30 cellular contexts compared by ENCODE assay signal in genomic region chr5:56088431-56088949, GRCh38.
DNase-seq lines count a peak whose midpoint lies in the region; ATAC-seq and TF ChIP-seq lines count a peak whose summit lies in the region.
"Had no signal": no experiment of that assay in that cellular context is flagged by ENCODE, and none has a peak within 500 bp of the region (broad histone marks: within the 10 kb centered on the region; RNA-seq: fewer than 3 reads in every experiment).

No MANE protein-coding gene starts in this region.

- H3K4me1 ChIP-seq in Caco-2 (peaks cover 55% of the 10 kb centered on the region), PC-3 (ENCODE audit: insufficient read depth, low read length) (peaks cover 14% of the 10 kb centered on the region), BE2C (peaks cover 9% of the 10 kb centered on the region)
- H3K4me1 ChIP-seq: gastrocnemius medialis had no signal

- H3F3A ChIP-seq in PC-3 (ENCODE audit: low read length, unreplicated experiment) = no peaks in the 10 kb centered on the region

- peaks cover 36% of the 10 kb centered on the region for H3K4me1 Mint-ChIP-seq in Caco-2 (ENCODE audit: low read depth, unreplicated experiment)

- H3K27me3 Mint-ChIP-seq in Caco-2 (ENCODE audit: insufficient read depth, unreplicated experiment) = no peaks in the 10 kb centered on the region
- H3K27me3 Mint-ChIP-seq: activated naive CD8-positive, alpha-beta T cell treated with anti-CD3 and anti-CD28 coated beads, Interleukin-2, amount 10 ng/mL, durations not matched to agents 7 days and 5 days; dendritic cell treated with granulocyte-macrophage colony-stimulating factor and Interleukin-4, amounts not matched to agents 40 ng/mL and 50 ng/mL, for 4 days had no signal

- H3K4me2 ChIP-seq in PC-3 (ENCODE audit: low read length) = peak overlapping the region; percentile 44; the same call in 1 of the 2 replicates

- CTCF ChIA-PET in Caco-2 (lab: Charles Lee) = no interaction called here
- CTCF ChIA-PET in PC-3 (lab: Charles Lee) = no interaction called here

- DNase-seq in Caco-2 (no peak), PC-3 (no peak), fibroblast of gingiva (ENCODE audit: low read depth) (peak; percentile 78), omental fat pad (ENCODE audit: low spot score) (no peak), GM03348 (ENCODE audit: low spot score) (no peak), BE2C (no peak)
- DNase-seq: activated CD4-positive, alpha-beta T cell treated with anti-CD3 and anti-CD28 coated beads for 4 hours; activated CD8-positive, alpha-beta memory T cell treated with anti-CD3 and anti-CD28 coated beads for 24 hours; activated effector memory CD4-positive, alpha-beta T cell treated with anti-CD3 and anti-CD28 coated beads, Interleukin-2, amount 50 U/mL, for 16 hours; activated naive CD8-positive, alpha-beta T cell treated with anti-CD3 and anti-CD28 coated beads, Interleukin-2, amount 10 ng/mL, durations not matched to agents 7 days and 5 days; activated T-cell treated with anti-CD3 and anti-CD28 coated beads for 4 hours; Calu3; DND-41; erythroblast; gastrocnemius medialis; hippocampal formation; NCI-H1105 treated with DMSO at 0.1 percent for 48 hours; NCI-H2029; NCI-H524 treated with DMSO at 0.1 percent for 48 hours; NK-92 treated with Interleukin-12 subunit alpha and Interleukin-12 subunit beta, amount 100 ng/mL, for 24 hours; substantia nigra; upper lobe of left lung had no signal

- peaks cover 10% of the 10 kb centered on the region for H3K9me3 Mint-ChIP-seq in Caco-2 (ENCODE audit: unreplicated experiment)
- H3K9me3 Mint-ChIP-seq: natural killer cell treated with Interleukin-12 subunit alpha and Interleukin-12 subunit beta and Interleukin-15 and Interleukin-18, amount 100 ng/mL, for 72 hours; stimulated activated naive B cell treated with anti-CD40 and anti-IgM and Interleukin-4, amounts not matched to agents 10 μg/mL and 1 μg/mL and 100 μg/mL, for 72 hours had no signal

- no peaks in the 10 kb centered on the region for H4K20me1 ChIP-seq in PC-3 (ENCODE audit: low read length)

- H3K36me3 Mint-ChIP-seq in Caco-2 (ENCODE audit: insufficient read depth, unreplicated experiment) = peaks cover 26% of the 10 kb centered on the region
- H3K36me3 Mint-ChIP-seq: natural killer cell treated with Interleukin-12 subunit alpha and Interleukin-12 subunit beta and Interleukin-15 and Interleukin-18, amount 100 ng/mL, for 72 hours; stimulated activated naive B cell treated with anti-CD40 and anti-IgM and Interleukin-4, amounts not matched to agents 10 μg/mL and 1 μg/mL and 100 μg/mL, for 72 hours had no signal

- H2AFZ ChIP-seq in PC-3 (ENCODE audit: low read length) = no peak overlapping the region

- intact Hi-C loops in Caco-2 (cut with micrococcal nuclease; ENCODE audit: unreplicated experiment) = loop anchor here (2.0 to 5.0 kb wide), 2 partner anchors 18 to 114 kb away; no protein-coding TSS in a partner anchor
- intact Hi-C loops in PC-3 (cut with micrococcal nuclease) = no loop called here

- TF ChIP-seq CTCF in Caco-2 (IDR thresholded peaks at IDR 0.05; ENCODE audit: insufficient read depth in 1 of 2, low read depth in 1 of 2, low read length in 1 of 2, severe bottlenecking in 1 of 2, unreplicated experiment in 1 of 2) (no peak), PC-3 (conservative IDR thresholded peaks at IDR 0.05; ENCODE audit: low read depth, low read length) (no peak), omental fat pad (IDR thresholded peaks at IDR 0.05) (no peak), BE2C (IDR thresholded peaks at IDR 0.05; ENCODE audit: low read depth, low read length) (no peak)

- H3K4me3 ChIP-seq in Caco-2 (ENCODE audit: low read depth, low read length) (no peak overlapping the region), PC-3 (ENCODE audit: low read length) (no peak overlapping the region), BE2C (ENCODE audit: low read depth, low read length) (no peak overlapping the region)
- H3K4me3 ChIP-seq: gastrocnemius medialis, K562, MG63, skin epidermis, upper lobe of left lung had no signal

- POLR2A ChIA-PET in Caco-2 (lab: Charles Lee) = interaction anchor here (0.9 kb wide), 1 partner anchor 35 kb away, joined by 5 read pairs; no protein-coding TSS in a partner anchor
- POLR2A ChIA-PET in PC-3 (lab: Charles Lee; ENCODE audit: unreplicated experiment) = no interaction called here

- no peaks in the 10 kb centered on the region for H3K36me3 ChIP-seq in Caco-2 (ENCODE audit: control insufficient read depth, insufficient read depth, low read length)
- H3K36me3 ChIP-seq in PC-3 (ENCODE audit: low read depth, low read length) = no peaks in the 10 kb centered on the region
- no peaks in the 10 kb centered on the region for H3K36me3 ChIP-seq in BE2C
- H3K36me3 ChIP-seq: gastrocnemius medialis, MG63, upper lobe of left lung had no signal

- H3K79me2 ChIP-seq in PC-3 (ENCODE audit: low read length) = no peaks in the 10 kb centered on the region

- H3K9ac ChIP-seq in PC-3 (ENCODE audit: low read length) = no peak overlapping the region

- H3K9me3 ChIP-seq in Caco-2 (no peaks in the 10 kb centered on the region), PC-3 (ENCODE audit: low read length) (no peaks in the 10 kb centered on the region), BE2C (no peaks in the 10 kb centered on the region)
- H3K9me3 ChIP-seq: gastrocnemius medialis, MG63, upper lobe of left lung had no signal

- no peak for ATAC-seq in PC-3
- ATAC-seq in omental fat pad (ENCODE audit: low FRiP score) = peak; percentile 37
- no peak for ATAC-seq in GM18520 (IDR thresholded peaks at IDR 0.05; ENCODE audit: unreplicated experiment)
- ATAC-seq: gastrocnemius medialis had no signal

- TSS peak; percentile 85 for BruUV-seq in Caco-2 (replicated peaks; lab: Mats Ljungman, UMichigan)
- BruUV-seq in PC-3 (replicated peaks; lab: Mats Ljungman, UMichigan) = no TSS peak

- H3K27me3 ChIP-seq in Caco-2 (replicated peaks; ENCODE audit: control insufficient read depth, insufficient read depth, low read length) (no peaks in the 10 kb centered on the region), PC-3 (ENCODE audit: low read length) (no peaks in the 10 kb centered on the region), BE2C (no peaks in the 10 kb centered on the region)
- H3K27me3 ChIP-seq: gastrocnemius medialis, MG63, upper lobe of left lung had no signal

- peak overlapping the region; percentile 83 for H3K27ac Mint-ChIP-seq in Caco-2 (ENCODE audit: unreplicated experiment)
- H3K27ac Mint-ChIP-seq: activated naive CD8-positive, alpha-beta T cell treated with anti-CD3 and anti-CD28 coated beads, Interleukin-2, amount 10 ng/mL, durations not matched to agents 7 days and 5 days; dendritic cell treated with granulocyte-macrophage colony-stimulating factor and Interleukin-4, amounts not matched to agents 40 ng/mL and 50 ng/mL, for 4 days; natural killer cell treated with Interleukin-12 subunit alpha and Interleukin-12 subunit beta and Interleukin-15 and Interleukin-18, amount 100 ng/mL, for 72 hours; stimulated activated naive B cell treated with anti-CD40 and anti-IgM and Interleukin-4, amounts not matched to agents 10 μg/mL and 1 μg/mL and 100 μg/mL, for 72 hours had no signal

- peak overlapping the region; percentile 40; the same call in 1 of the 2 replicates for H3K27ac ChIP-seq in PC-3 (ENCODE audit: low read length)
- H3K27ac ChIP-seq: gastrocnemius medialis, upper lobe of left lung, VCaP had no signal

- H3K4me3 Mint-ChIP-seq in Caco-2 (ENCODE audit: unreplicated experiment) = peak overlapping the region; percentile 65
- H3K4me3 Mint-ChIP-seq: activated naive CD8-positive, alpha-beta T cell treated with anti-CD3 and anti-CD28 coated beads, Interleukin-2, amount 10 ng/mL, durations not matched to agents 7 days and 5 days; dendritic cell treated with granulocyte-macrophage colony-stimulating factor and Interleukin-4, amounts not matched to agents 40 ng/mL and 50 ng/mL, for 4 days; natural killer cell treated with Interleukin-12 subunit alpha and Interleukin-12 subunit beta and Interleukin-15 and Interleukin-18, amount 100 ng/mL, for 72 hours; stimulated activated naive B cell treated with anti-CD40 and anti-IgM and Interleukin-4, amounts not matched to agents 10 μg/mL and 1 μg/mL and 100 μg/mL, for 72 hours had no signal

- H3K9me2 ChIP-seq in PC-3 (replicated peaks; ENCODE audit: low read length) = no peaks in the 10 kb centered on the region
